ENCODE assay signal across 25 cellular contexts in genomic region chr22:20127318-20127868, GRCh38. TPM values are rescaled to one million over a fixed set of nuclear protein-coding genes. Genes with fewer than 3 reads are reported as not detected.
A peak's percentile ranks its signal among the peaks of the same experiment; 100 is the strongest.
DNase-seq lines count a peak whose midpoint lies in the region; ATAC-seq, FAIRE-seq and TF ChIP-seq lines count a peak whose summit lies in the region.
"Had no signal": no experiment of that assay in that cellular context is flagged by ENCODE, and none has a peak within 500 bp of the region (broad histone marks: within the 10 kb centered on the region; RNA-seq: fewer than 3 reads in every experiment).

No MANE protein-coding gene starts in this region.

- H3K4me1 ChIP-seq in HCT116 (ENCODE audit: control insufficient read depth in 1 of 2, insufficient read depth in 2 of 2, low read length in 2 of 2), result peaks cover 8 to 16% of the 10 kb centered on the region in 2 experiments; a peak in 3 of 4 replicates
- H3K4me1 ChIP-seq in H1 (replicated peaks in 1 of 4; ENCODE audit: control insufficient read depth in 3 of 4, insufficient read depth in 4 of 4, low read length in 3 of 4), result peaks cover 0 to 7% (median 2%) of the 10 kb centered on the region in 4 experiments; a peak in 4 of 7 replicates
- H3K4me1 ChIP-seq: SJCRH30 had no signal

- H3K9ac ChIP-seq in HCT116 (ENCODE audit: low read length) (no peak overlapping the region), H1 (replicated peaks in 1 of 4; ENCODE audit: extremely low read depth in 1 of 4, low read depth in 3 of 4, low read length in 3 of 4) (no peak overlapping the region; a peak in 1 of 7 replicates)

- H3K14ac ChIP-seq in H1 (ENCODE audit: insufficient read length), result no peak overlapping the region

- H3K4ac ChIP-seq in H1 (replicated peaks; ENCODE audit: insufficient read length, low read depth, low read length), result no peak overlapping the region

- H3K4me2 ChIP-seq in HCT116 (ENCODE audit: low read length) (no peak overlapping the region), H1 (ENCODE audit: insufficient read depth in 1 of 2, low read depth in 2 of 2, low read length in 2 of 2) (no peak overlapping the region)

- H3K4me1 Mint-ChIP-seq in activated CD4-positive, alpha-beta T cell treated with anti-CD3 and anti-CD28 coated beads for 36 hours, result peaks cover 16% of the 10 kb centered on the region
- peaks cover 12 to 17% of the 10 kb centered on the region in 2 donors for H3K4me1 Mint-ChIP-seq in natural killer cell treated with Interleukin-12 subunit alpha and Interleukin-12 subunit beta and Interleukin-15 and Interleukin-18, amount 100 ng/mL, for 72 hours (ENCODE audit: low read depth in 2 of 2)

- H3K36me3 ChIP-seq in HCT116 (ENCODE audit: control insufficient read depth in 1 of 2, insufficient read depth in 2 of 2, low read length in 2 of 2) (peaks cover 23 to 35% of the 10 kb centered on the region in 2 experiments; a peak in 3 of 4 replicates), H1 (ENCODE audit: control insufficient read depth in 2 of 4, insufficient read depth in 4 of 4, low read length in 3 of 4) (peaks cover 29 to 48% (median 37%) of the 10 kb centered on the region in 4 experiments)

- H3K23ac ChIP-seq in H1 (ENCODE audit: insufficient read length), result no peak overlapping the region

- peaks cover 11% of the 10 kb centered on the region; the same call in 1 of the 2 replicates for H3K23me2 ChIP-seq in H1 (ENCODE audit: low read depth, low read length)

- H3K56ac ChIP-seq in H1 (replicated peaks; ENCODE audit: insufficient read length, low read depth, low read length), result no peak overlapping the region

- H4K8ac ChIP-seq in H1 (ENCODE audit: extremely low read depth, insufficient read depth, low read length), result peak overlapping the region; percentile 20; the same call in 1 of the 2 replicates

- H2BK120ac ChIP-seq in H1 (replicated peaks; ENCODE audit: low read depth, low read length), result no peak overlapping the region

- no peaks in the 10 kb centered on the region for H3K9me3 ChIP-seq in HCT116 (ENCODE audit: control insufficient read depth in 1 of 2, insufficient read depth in 1 of 2, low read depth in 1 of 2, low read length in 2 of 2)
- no peaks in the 10 kb centered on the region for H3K9me3 ChIP-seq in H1 (ENCODE audit: insufficient read depth in 2 of 2, low read depth in 1 of 2, low read length in 1 of 2)
- H3K9me3 ChIP-seq: gastrocnemius medialis, SJCRH30, upper lobe of right lung had no signal

- H3K79me2 ChIP-seq in HCT116 (ENCODE audit: insufficient read depth, low read length), result peaks cover 30% of the 10 kb centered on the region
- peaks cover 7 to 21% of the 10 kb centered on the region in 2 experiments; a peak in 3 of 4 replicates for H3K79me2 ChIP-seq in H1 (ENCODE audit: control insufficient read depth in 1 of 2, insufficient read depth in 2 of 2, low read length in 2 of 2)

- no peak for TF ChIP-seq RAD21 in HCT116 (IDR thresholded peaks at IDR 0.05; ENCODE audit: low read depth)
- TF ChIP-seq RAD21 in H1 (IDR thresholded peaks at IDR 0.05 in 1 of 2, conservative IDR thresholded peaks at IDR 0.05 in 1 of 2; ENCODE audit: low read depth in 2 of 2, low read length in 2 of 2), result no peak

- no peak overlapping the region for H2BK15ac ChIP-seq in H1 (ENCODE audit: low read length)

- no peak overlapping the region for H2BK5ac ChIP-seq in H1 (ENCODE audit: low read depth, low read length)

- H2BK20ac ChIP-seq in H1 (ENCODE audit: low read length), result no peak overlapping the region

- RAD21 ChIA-PET in HCT116 (lab: Charles Lee; ENCODE audit: low non-redundant PET in 1 of 2, low total read pairs in 2 of 2, uncharacterized antibody in 2 of 2, unreplicated experiment in 2 of 2), result no interaction called here

- POLR2A ChIA-PET in activated CD4-positive, alpha-beta T cell treated with anti-CD3 and anti-CD28 coated beads for 36 hours (lab: Charles Lee), result interaction anchor here (1.0 kb wide), 1 partner anchor 10 kb away, joined by 8 read pairs; the partner anchor contains the start of gene TRMT2A
- POLR2A ChIA-PET in HCT116 (lab: Charles Lee), result no interaction called here
- POLR2A ChIA-PET in H1 (lab: Charles Lee; ENCODE audit: partially characterized antibody), result interaction anchor here (0.7 to 8.3 kb wide), 14 partner anchors 9 to 159 kb away, joined by 3 to 223 read pairs (median 5); partner anchors contain the start of genes DGCR8, RANBP1 and TRMT2A

- H3K9me2 ChIP-seq in HCT116 (ENCODE audit: insufficient read depth), result no peaks in the 10 kb centered on the region

- H3K9me3 Mint-ChIP-seq in activated CD4-positive, alpha-beta T cell treated with anti-CD3 and anti-CD28 coated beads for 36 hours (ENCODE audit: low read depth), result no peaks in the 10 kb centered on the region
- H3K9me3 Mint-ChIP-seq in natural killer cell treated with Interleukin-12 subunit alpha and Interleukin-12 subunit beta and Interleukin-15 and Interleukin-18, amount 100 ng/mL, for 72 hours, result no peaks in the 10 kb centered on the region

- TF ChIP-seq CTCF in HCT116 (IDR thresholded peaks at IDR 0.05 in 2 of 3, conservative IDR thresholded peaks at IDR 0.05 in 1 of 3; ENCODE audit: borderline replicate concordance in 1 of 3, insufficient read depth in 1 of 3, low read depth in 2 of 3, low read length in 2 of 3), result no peak
- TF ChIP-seq CTCF in H1 (IDR thresholded peaks at IDR 0.05; ENCODE audit: control extremely low read depth in 1 of 3, insufficient read depth in 1 of 3, low read depth in 1 of 3, low read length in 3 of 3), result no peak

- intact Hi-C loops in activated CD4-positive, alpha-beta T cell treated with anti-CD3 and anti-CD28 coated beads for 36 hours (cut with DNase I, micrococcal nuclease), result no loop called here
- intact Hi-C loops in HCT116 (cut with micrococcal nuclease), result no loop called here

- no peak for TF ChIP-seq POLR2A in HCT116 (IDR thresholded peaks at IDR 0.05; ENCODE audit: borderline replicate concordance, extremely low read depth, insufficient read depth, insufficient read length)
- peak in 1 of 2 experiments; percentile 52; a peak in 1 of 3 replicates for TF ChIP-seq POLR2A in H1 (IDR thresholded peaks at IDR 0.05; ENCODE audit: control extremely low read depth in 1 of 2, low read depth in 2 of 2, low read length in 2 of 2)

- no peak for FAIRE-seq in H1 (lab: Jason Lieb, UNC)

- H2BK12ac ChIP-seq in H1 (ENCODE audit: low read depth, low read length), result no peak overlapping the region

- no peak for ATAC-seq in activated CD4-positive, alpha-beta T cell treated with anti-CD3 and anti-CD28 coated beads for 36 hours
- ATAC-seq in HCT116, result no peak
- ATAC-seq in GM19023 (IDR thresholded peaks at IDR 0.05; ENCODE audit: unreplicated experiment), result no peak
- no peak for ATAC-seq in natural killer cell treated with Interleukin-12 subunit alpha and Interleukin-12 subunit beta and Interleukin-15 and Interleukin-18, amount 100 ng/mL, for 72 hours
- ATAC-seq: esophagus mucosa, gastrocnemius medialis, T-helper 17 cell, upper lobe of right lung had no signal

- H2AK5ac ChIP-seq in H1 (ENCODE audit: low read depth, low read length), result no peak overlapping the region

- H4K5ac ChIP-seq in H1 (ENCODE audit: insufficient read length, low read depth, low read length), result no peak overlapping the region

- 96% methylated on average over 15 of the region's 15 CpGs; no CpG with 5 or more reads in 1 of the 2 experiments for WGBS in H1 (ENCODE audit: extremely low coverage in 1 of 2, insufficient coverage in 1 of 2, insufficient read length in 1 of 2, insufficient replicate concordance in 2 of 2, low coverage in 1 of 2, low lambda C conversion rate in 2 of 2, missing lambda C conversion rate in 1 of 2), 2 experiments

- no peaks in the 10 kb centered on the region for H4K20me1 ChIP-seq in HCT116 (ENCODE audit: insufficient read depth)
- peaks cover 30 to 45% of the 10 kb centered on the region in 2 experiments for H4K20me1 ChIP-seq in H1 (replicated peaks in 1 of 2; ENCODE audit: control insufficient read depth in 1 of 2, insufficient read depth in 2 of 2, low read length in 2 of 2)

- H3K27me3 Mint-ChIP-seq in activated CD4-positive, alpha-beta T cell treated with anti-CD3 and anti-CD28 coated beads for 36 hours, result no peaks in the 10 kb centered on the region
- H3K27me3 Mint-ChIP-seq in natural killer cell treated with Interleukin-12 subunit alpha and Interleukin-12 subunit beta and Interleukin-15 and Interleukin-18, amount 100 ng/mL, for 72 hours, result no peaks in the 10 kb centered on the region
- H3K27me3 Mint-ChIP-seq: T-helper 17 cell had no signal

- H3K27ac Mint-ChIP-seq in activated CD4-positive, alpha-beta T cell treated with anti-CD3 and anti-CD28 coated beads for 36 hours, result peak overlapping the region; percentile 59
- no peak overlapping the region for H3K27ac Mint-ChIP-seq in natural killer cell treated with Interleukin-12 subunit alpha and Interleukin-12 subunit beta and Interleukin-15 and Interleukin-18, amount 100 ng/mL, for 72 hours

- no peak overlapping the region for H2AFZ ChIP-seq in HCT116 (ENCODE audit: low read depth, low read length, poor library complexity, severe bottlenecking)
- no peak overlapping the region for H2AFZ ChIP-seq in H1 (ENCODE audit: low read length)

- peaks cover 6% of the 10 kb centered on the region for H3K79me1 ChIP-seq in H1 (ENCODE audit: low read depth, low read length)

- no peak for DNase-seq in activated CD4-positive, alpha-beta T cell treated with anti-CD3 and anti-CD28 coated beads for 36 hours
- DNase-seq in activated CD4-positive, alpha-beta T cell treated with anti-CD3 and anti-CD28 coated beads, Interleukin-2, amount 50 U/mL, for 1 hour, result no peak
- DNase-seq in HCT116 (ENCODE audit: low read depth, low spot score) (no peak), H1 (ENCODE audit: low read depth in 1 of 2, low spot score in 2 of 2) (no peak)
- no peak for DNase-seq in natural killer cell treated with Interleukin-12 subunit alpha and Interleukin-12 subunit beta and Interleukin-15 and Interleukin-18, amount 100 ng/mL, for 72 hours (ENCODE audit: low spot score)
- DNase-seq: 8988T; activated naive CD4-positive, alpha-beta T cell treated with anti-CD3 and anti-CD28 coated beads, Interleukin-2, amount 50 U/mL, for 16 hours; activated T-cell treated with anti-CD3 and anti-CD28 coated beads for 4 hours; AML-193; Calu3; effector CD8-positive, alpha-beta T cell; gastrocnemius medialis; HCEC 1CT; hypothalamus; islet precursor cell; Kasumi-1; NCI-H1048; NCI-H187 treated with DMSO at 0.1 percent for 48 hours; NCI-H345; SJCRH30; stimulated activated CD4-positive, alpha-beta T cell treated with anti-CD3 and anti-CD28 coated beads, Interleukin-4, amount 100 ng/mL, for 1 hour; T-helper 17 cell; upper lobe of right lung had no signal

- no peak overlapping the region for H4K91ac ChIP-seq in H1 (replicated peaks; ENCODE audit: insufficient read length, low read length)

- TF ChIP-seq EP300 in H1 (IDR thresholded peaks at IDR 0.05; ENCODE audit: borderline replicate concordance in 1 of 2, low read depth in 2 of 2, low read length in 2 of 2), result no peak

- peaks cover 36% of the 10 kb centered on the region for H3K36me3 Mint-ChIP-seq in activated CD4-positive, alpha-beta T cell treated with anti-CD3 and anti-CD28 coated beads for 36 hours (ENCODE audit: low read depth)
- no peaks in the 10 kb centered on the region for H3K36me3 Mint-ChIP-seq in natural killer cell treated with Interleukin-12 subunit alpha and Interleukin-12 subunit beta and Interleukin-15 and Interleukin-18, amount 100 ng/mL, for 72 hours

- BruUV-seq in HCT116 (replicated peaks; lab: Mats Ljungman, UMichigan), result no TSS peak

- CTCF ChIA-PET in activated CD4-positive, alpha-beta T cell treated with anti-CD3 and anti-CD28 coated beads for 36 hours (lab: Charles Lee), result no interaction called here
- CTCF ChIA-PET in HCT116 (lab: Charles Lee) (no interaction called here), H1 (lab: Charles Lee; ENCODE audit: partially characterized antibody) (interaction anchor here (0.8 kb wide), 1 partner anchor 11 kb away, joined by 3 read pairs; the partner anchor contains the start of gene RANBP1)

- no peak overlapping the region for H3K4me3 Mint-ChIP-seq in activated CD4-positive, alpha-beta T cell treated with anti-CD3 and anti-CD28 coated beads for 36 hours
- H3K4me3 Mint-ChIP-seq in natural killer cell treated with Interleukin-12 subunit alpha and Interleukin-12 subunit beta and Interleukin-15 and Interleukin-18, amount 100 ng/mL, for 72 hours, result no peak overlapping the region
- H3K4me3 Mint-ChIP-seq: T-helper 17 cell had no signal

- H3K18ac ChIP-seq in H1 (ENCODE audit: extremely low read depth, low read length), result no peak overlapping the region

- no peak overlapping the region for H3K4me3 ChIP-seq in HCT116 (replicated peaks in 1 of 2; ENCODE audit: low read depth in 1 of 2, low read length in 2 of 2)
- no peak overlapping the region for H3K4me3 ChIP-seq in H1 (ENCODE audit: extremely low read depth in 1 of 4, insufficient read depth in 2 of 4, low read depth in 3 of 4, low read length in 4 of 4)
- H3K4me3 ChIP-seq: gastrocnemius medialis, SJCRH30, upper lobe of right lung had no signal

- H3K27ac ChIP-seq in HCT116 (ENCODE audit: low read depth, low read length) (0 out of 2 replicates have a peak overlapping the region, but pooled peaks have one; percentile 22), H1 (ENCODE audit: low read depth, low read length) (no peak overlapping the region)
- H3K27ac ChIP-seq: SJCRH30, upper lobe of right lung had no signal

- no peaks in the 10 kb centered on the region for H3K27me3 ChIP-seq in HCT116 (ENCODE audit: insufficient read depth, low read length)
- H3K27me3 ChIP-seq in H1 (replicated peaks in 1 of 4; ENCODE audit: control insufficient read depth in 3 of 4, extremely low read depth in 1 of 4, insufficient read depth in 3 of 4, low read length in 3 of 4), result no peaks in the 10 kb centered on the region; a peak in 2 of 7 replicates
- H3K27me3 ChIP-seq: gastrocnemius medialis, SJCRH30, upper lobe of right lung had no signal

RNA-seq across cellular contexts. Expression of gene ZDHHC8, which starts 4.2 kb away (rescaled TPM):
- 10 to 100 TPM; 47.7 to 49.8 TPM for total RNA-seq in activated CD4-positive, alpha-beta T cell treated with anti-CD3 and anti-CD28 coated beads for 36 hours
- 89.3 TPM for total RNA-seq in HCT116 (2021; ENCODE audit: unreplicated experiment)
- 46.9 and 49.5 TPM in 2 replicates for polyA plus RNA-seq in HCT116 (2012)
- 64.0 and 65.6 TPM in 2 replicates for total RNA-seq in H1 (2021; fragmentation: NEBNext Ultra II Directional; extraction: Animal tissue kit (Norgen Biotek cat#: 25700))
- polyA plus RNA-seq in H1 (2011; rRNA removed), result 18.6 and 44.4 TPM in 2 replicates
- polyA plus RNA-seq in H1 (2011; cell fraction: cytosol; rRNA removed), result 21.0 TPM
- polyA plus RNA-seq in H1 (2011; cell fraction: nucleus; rRNA removed), result 143 TPM
- polyA plus RNA-seq in H1 (2012, experiment 1 of 2), result 17.5 to 48.9 TPM (median 42.8 TPM) in 4 replicates
- 14.6 TPM for polyA plus RNA-seq in H1 (2012, experiment 2 of 2)
- polyA plus RNA-seq in H1 (2013, experiment 1 of 2), result 55.6 TPM
- 52.7 TPM for polyA plus RNA-seq in H1 (2013, experiment 2 of 2)
- polyA minus RNA-seq in H1 (2011; rRNA and poly(A)+ RNA removed), result 8.0 and 13.3 TPM in 2 replicates
- polyA minus RNA-seq in H1 (2011; cell fraction: cytosol; rRNA and poly(A)+ RNA removed), result 22.4 TPM
- 26.6 TPM for polyA minus RNA-seq in H1 (2011; cell fraction: nucleus; rRNA and poly(A)+ RNA removed)
- total RNA-seq in natural killer cell treated with Interleukin-12 subunit alpha and Interleukin-12 subunit beta and Interleukin-15 and Interleukin-18, amount 100 ng/mL, for 72 hours, result 100 to 1,000 TPM in 1 of 2 donors, 10 to 100 TPM in 1; 53.9 to 124 TPM

RNA-seq across cellular contexts. Expression of gene TRMT2A, which starts 10.4 kb away (rescaled TPM):
- 10 to 100 TPM; 84.4 to 85.9 TPM for total RNA-seq in activated CD4-positive, alpha-beta T cell treated with anti-CD3 and anti-CD28 coated beads for 36 hours
- total RNA-seq in HCT116 (2021; ENCODE audit: unreplicated experiment), result 67.3 TPM
- 43.8 and 47.9 TPM in 2 replicates for polyA plus RNA-seq in HCT116 (2012)
- total RNA-seq in H1 (2021; fragmentation: NEBNext Ultra II Directional; extraction: Animal tissue kit (Norgen Biotek cat#: 25700)), result 44.9 and 47.9 TPM in 2 replicates
- polyA plus RNA-seq in H1 (2011; rRNA removed), result 50.3 and 73.2 TPM in 2 replicates
- 65.7 TPM for polyA plus RNA-seq in H1 (2011; cell fraction: cytosol; rRNA removed)
- 307 TPM for polyA plus RNA-seq in H1 (2011; cell fraction: nucleus; rRNA removed)
- 45.4 to 62.4 TPM (median 53.1 TPM) in 4 replicates for polyA plus RNA-seq in H1 (2012, experiment 1 of 2)
- 32.7 TPM for polyA plus RNA-seq in H1 (2012, experiment 2 of 2)
- polyA plus RNA-seq in H1 (2013, experiment 1 of 2), result 36.2 TPM
- 32.7 TPM for polyA plus RNA-seq in H1 (2013, experiment 2 of 2)
- 23.1 and 26.5 TPM in 2 replicates for polyA minus RNA-seq in H1 (2011; rRNA and poly(A)+ RNA removed)
- polyA minus RNA-seq in H1 (2011; cell fraction: cytosol; rRNA and poly(A)+ RNA removed), result 46.8 TPM
- polyA minus RNA-seq in H1 (2011; cell fraction: nucleus; rRNA and poly(A)+ RNA removed), result 94.9 TPM
- 100 to 1,000 TPM; 107 to 166 TPM for total RNA-seq in natural killer cell treated with Interleukin-12 subunit alpha and Interleukin-12 subunit beta and Interleukin-15 and Interleukin-18, amount 100 ng/mL, for 72 hours

RNA-seq across cellular contexts. Expression of gene RANBP1, which starts 11.5 kb away (rescaled TPM):
- total RNA-seq in activated CD4-positive, alpha-beta T cell treated with anti-CD3 and anti-CD28 coated beads for 36 hours, result 100 to 1,000 TPM; 402 to 506 TPM
- 351 TPM for total RNA-seq in HCT116 (2021; ENCODE audit: unreplicated experiment)
- polyA plus RNA-seq in HCT116 (2012), result 240 and 283 TPM in 2 replicates
- 484 and 495 TPM in 2 replicates for total RNA-seq in H1 (2021; fragmentation: NEBNext Ultra II Directional; extraction: Animal tissue kit (Norgen Biotek cat#: 25700))
- 343 and 465 TPM in 2 replicates for polyA plus RNA-seq in H1 (2011; rRNA removed)
- polyA plus RNA-seq in H1 (2011; cell fraction: cytosol; rRNA removed), result 587 TPM
- 423 TPM for polyA plus RNA-seq in H1 (2011; cell fraction: nucleus; rRNA removed)
- polyA plus RNA-seq in H1 (2012, experiment 1 of 2), result 421 to 441 TPM (median 430 TPM) in 4 replicates
- 333 TPM for polyA plus RNA-seq in H1 (2012, experiment 2 of 2)
- polyA plus RNA-seq in H1 (2013, experiment 1 of 2), result 541 TPM
- 525 TPM for polyA plus RNA-seq in H1 (2013, experiment 2 of 2)
- polyA minus RNA-seq in H1 (2011; rRNA and poly(A)+ RNA removed), result 220 and 269 TPM in 2 replicates
- polyA minus RNA-seq in H1 (2011; cell fraction: cytosol; rRNA and poly(A)+ RNA removed), result 274 TPM
- 169 TPM for polyA minus RNA-seq in H1 (2011; cell fraction: nucleus; rRNA and poly(A)+ RNA removed)
- total RNA-seq in natural killer cell treated with Interleukin-12 subunit alpha and Interleukin-12 subunit beta and Interleukin-15 and Interleukin-18, amount 100 ng/mL, for 72 hours, result 100 to 1,000 TPM; 236 to 499 TPM

RNA-seq across cellular contexts. Expression of gene CCDC188, which starts 23.5 kb away (rescaled TPM):
- total RNA-seq in activated CD4-positive, alpha-beta T cell treated with anti-CD3 and anti-CD28 coated beads for 36 hours, result not detected
- total RNA-seq in HCT116 (2021; ENCODE audit: unreplicated experiment), result not detected
- 0.24 and 0.26 TPM in 2 replicates for polyA plus RNA-seq in HCT116 (2012)
- total RNA-seq in H1 (2021; fragmentation: NEBNext Ultra II Directional; extraction: Animal tissue kit (Norgen Biotek cat#: 25700)), result not detected in 2 replicates
- polyA plus RNA-seq in H1 (2011; rRNA removed), result not detected in 2 replicates
- not detected for polyA plus RNA-seq in H1 (2011; cell fraction: cytosol; rRNA removed)
- polyA plus RNA-seq in H1 (2011; cell fraction: nucleus; rRNA removed), result not detected
- polyA plus RNA-seq in H1 (2012, experiment 1 of 2), result 0.22 TPM in 1 of 4 replicates, not detected in the others
- not detected for polyA plus RNA-seq in H1 (2012, experiment 2 of 2)
- not detected for polyA plus RNA-seq in H1 (2013, experiment 1 of 2)
- not detected for polyA plus RNA-seq in H1 (2013, experiment 2 of 2)
- not detected in 2 replicates for polyA minus RNA-seq in H1 (2011; rRNA and poly(A)+ RNA removed)
- not detected for polyA minus RNA-seq in H1 (2011; cell fraction: cytosol; rRNA and poly(A)+ RNA removed)
- polyA minus RNA-seq in H1 (2011; cell fraction: nucleus; rRNA and poly(A)+ RNA removed), result not detected
- total RNA-seq in natural killer cell treated with Interleukin-12 subunit alpha and Interleukin-12 subunit beta and Interleukin-15 and Interleukin-18, amount 100 ng/mL, for 72 hours, result under 1 TPM in 1 of 2 donors, not detected in 1; 0.36 TPM
- total RNA-seq: Calu3, SJCRH30 had no signal

RNA-seq across cellular contexts. Expression of gene DGCR8, which starts 47.4 kb away (rescaled TPM):
- total RNA-seq in activated CD4-positive, alpha-beta T cell treated with anti-CD3 and anti-CD28 coated beads for 36 hours, result 10 to 100 TPM; 31.8 to 32.3 TPM
- total RNA-seq in HCT116 (2021; ENCODE audit: unreplicated experiment), result 43.8 TPM
- 24.2 and 25.3 TPM in 2 replicates for polyA plus RNA-seq in HCT116 (2012)
- 42.3 and 43.7 TPM in 2 replicates for total RNA-seq in H1 (2021; fragmentation: NEBNext Ultra II Directional; extraction: Animal tissue kit (Norgen Biotek cat#: 25700))
- 23.7 and 42.5 TPM in 2 replicates for polyA plus RNA-seq in H1 (2011; rRNA removed)
- polyA plus RNA-seq in H1 (2011; cell fraction: cytosol; rRNA removed), result 36.9 TPM
- polyA plus RNA-seq in H1 (2011; cell fraction: nucleus; rRNA removed), result 172 TPM
- polyA plus RNA-seq in H1 (2012, experiment 1 of 2), result 33.0 to 43.7 TPM (median 38.6 TPM) in 4 replicates
- polyA plus RNA-seq in H1 (2012, experiment 2 of 2), result 12.7 TPM
- polyA plus RNA-seq in H1 (2013, experiment 1 of 2), result 26.6 TPM
- polyA plus RNA-seq in H1 (2013, experiment 2 of 2), result 22.8 TPM
- polyA minus RNA-seq in H1 (2011; rRNA and poly(A)+ RNA removed), result 31.8 and 33.0 TPM in 2 replicates
- 26.9 TPM for polyA minus RNA-seq in H1 (2011; cell fraction: cytosol; rRNA and poly(A)+ RNA removed)
- polyA minus RNA-seq in H1 (2011; cell fraction: nucleus; rRNA and poly(A)+ RNA removed), result 60.0 TPM
- total RNA-seq in natural killer cell treated with Interleukin-12 subunit alpha and Interleukin-12 subunit beta and Interleukin-15 and Interleukin-18, amount 100 ng/mL, for 72 hours, result 10 to 100 TPM; 60.1 to 89.5 TPM
